12 cellular contexts compared by ENCODE assay signal in genomic region chr13:109479991-109480696, GRCh38.
A peak's percentile ranks its signal among the peaks of the same experiment; 100 is the strongest.
DNase-seq lines count a peak whose midpoint lies in the region; TF ChIP-seq lines count a peak whose summit lies in the region.
"Had no signal": no experiment of that assay in that cellular context is flagged by ENCODE, and none has a peak within 500 bp of the region (broad histone marks: within the 10 kb centered on the region; RNA-seq: fewer than 3 reads in every experiment).

No MANE protein-coding gene starts in this region.

- POLR2A ChIA-PET in AG04449 (lab: Yijun Ruan, JAX) = no interaction called here

- H4K20me1 ChIP-seq in neural cell (ENCODE audit: insufficient read depth) = no peaks in the 10 kb centered on the region

- no peak for TF ChIP-seq RAD21 in neural cell (conservative IDR thresholded peaks at IDR 0.05)

- no peak for TF ChIP-seq EP300 in neural cell (conservative IDR thresholded peaks at IDR 0.05; ENCODE audit: poor library complexity, severe bottlenecking)

- H3K36me3 ChIP-seq in neural cell (ENCODE audit: insufficient read depth, low read length) = no peaks in the 10 kb centered on the region
- H3K36me3 ChIP-seq: Peyer's patch had no signal

- CTCF ChIA-PET in AG04449 (lab: Yijun Ruan, JAX) = no interaction called here

- no peak overlapping the region for H3K4me2 ChIP-seq in neural cell (ENCODE audit: low read length)

- H3K4me3 ChIP-seq in AG04449 (ENCODE audit: low read depth, low read length) (no peak overlapping the region), neural cell (ENCODE audit: low read length) (no peak overlapping the region)
- H3K4me3 ChIP-seq: Peyer's patch had no signal

- no peaks in the 10 kb centered on the region for H3K27me3 ChIP-seq in neural cell (ENCODE audit: insufficient read depth, low read depth, low read length)
- H3K27me3 ChIP-seq: Peyer's patch had no signal

- no peaks in the 10 kb centered on the region for H3K79me2 ChIP-seq in neural cell (replicated peaks; ENCODE audit: insufficient read depth, low read length)

- peak overlapping the region; percentile 43 for H3K27ac ChIP-seq in neural cell (ENCODE audit: low read length)
- H3K27ac ChIP-seq: Peyer's patch had no signal

- no peaks in the 10 kb centered on the region for H3K9me2 ChIP-seq in neural cell (ENCODE audit: insufficient read depth, low read length)

- no peak overlapping the region for H3K9ac ChIP-seq in neural cell (ENCODE audit: low read length)

- H3K9me3 ChIP-seq in neural cell (ENCODE audit: low read length) = no peaks in the 10 kb centered on the region
- H3K9me3 ChIP-seq: Peyer's patch had no signal

- no peak for TF ChIP-seq CTCF in AG04449 (IDR thresholded peaks at IDR 0.05; ENCODE audit: insufficient read depth, low read length, missing control alignments)
- TF ChIP-seq CTCF in neural cell (IDR thresholded peaks at IDR 0.05; ENCODE audit: poor library complexity, severe bottlenecking) = no peak

- DNase-seq in AG04449 (ENCODE audit: low read depth, low spot score) (peak; percentile 26), NCI-H226 (peak; percentile 10), fibroblast of gingiva (ENCODE audit: low read depth) (peak; percentile 40), NCI-H1105 treated with DMSO at 0.1 percent for 48 hours (lab: John Stamatoyannopoulos, UW) (no peak), NCI-H2081 (lab: John Stamatoyannopoulos, UW) (no peak), occipital lobe (lab: John Stamatoyannopoulos, UW) (no peak)
- DNase-seq in stimulated activated CD4-positive, alpha-beta T cell treated with anti-CD3 and anti-CD28 coated beads, Interleukin-1b, Interleukin-23, amount 100 ng/mL, for 48 hours = no peak
- DNase-seq: activated CD4-positive, alpha-beta T cell treated with anti-CD3 and anti-CD28 coated beads, Interleukin-2, amount 50 U/mL, for 1 hour; DMS153; NCI-H524; Peyer's patch had no signal

- no peaks in the 10 kb centered on the region for H3F3A ChIP-seq in neural cell (ENCODE audit: insufficient read depth, low read length, poor library complexity, severe bottlenecking)

- no peak overlapping the region for H2AFZ ChIP-seq in neural cell (ENCODE audit: low read depth, low read length)

TF ChIP-seq in neural cell, 6 proteins besides CTCF, POLR2A, EP300 and RAD21:
- TF ChIP-seq MXI1 (conservative IDR thresholded peaks at IDR 0.05; ENCODE audit: poor library complexity, severe bottlenecking) (no peak), SMC3 (conservative IDR thresholded peaks at IDR 0.05; ENCODE audit: poor library complexity) (no peak)
TF ChIP-seq in neural cell: peak in this region for 0.

Comparison
In these comparisons a context has a peak if more than half of its experiments do, and no peak if none do; other contexts are left out.
1. DNase-seq: peak in AG04449 (single experiment), NCI-H226 (single experiment) and fibroblast of gingiva (single experiment); none in stimulated activated CD4-positive, alpha-beta T cell treated with anti-CD3 and anti-CD28 coated beads, Interleukin-1b, Interleukin-23, amount 100 ng/mL, for 48 hours (single experiment), NCI-H1105 treated with DMSO at 0.1 percent for 48 hours (single experiment), NCI-H2081 (0 of 2) and occipital lobe (single experiment).